2 cellular contexts compared by ENCODE assay signal in genomic region chr4:74433541-74434172, GRCh38.
TF ChIP-seq lines count a peak whose summit lies in the region.

No MANE protein-coding gene starts in this region.

TF ChIP-seq in HCT116, 20 proteins besides CTCF, POLR2A, EP300 and RAD21:
- TF ChIP-seq CEBPB (IDR thresholded peaks at IDR 0.05; ENCODE audit: low read depth) = no peak
- TF ChIP-seq ZFX (IDR thresholded peaks at IDR 0.05) = no peak
- no peak for TF ChIP-seq POLR2AphosphoS5 (IDR thresholded peaks at IDR 0.05; ENCODE audit: low read depth, low read length)
- no peak for TF ChIP-seq ELF1 (IDR thresholded peaks at IDR 0.05; ENCODE audit: borderline replicate concordance, low read depth)
- TF ChIP-seq EZH2phosphoT487 (IDR thresholded peaks at IDR 0.05; ENCODE audit: borderline replicate concordance) = no peak
- TF ChIP-seq ZNF274 (IDR thresholded peaks at IDR 0.05; ENCODE audit: low read depth, low read length) = no peak
- TF ChIP-seq SRF (IDR thresholded peaks at IDR 0.05; ENCODE audit: low read depth) = no peak
- no peak for TF ChIP-seq SP1 (IDR thresholded peaks at IDR 0.05; ENCODE audit: low read depth)
- no peak for TF ChIP-seq YY1 (IDR thresholded peaks at IDR 0.05; ENCODE audit: extremely low read depth, insufficient replicate concordance, low read depth, low read length)
- no peak for TF ChIP-seq FOSL1 (IDR thresholded peaks at IDR 0.05; ENCODE audit: low read depth)
- no peak for TF ChIP-seq ATF3 (IDR thresholded peaks at IDR 0.05)

TF ChIP-seq in GM12878, 131 proteins besides CTCF, POLR2A, EP300 and RAD21:
- TF ChIP-seq KAT2A (conservative IDR thresholded peaks at IDR 0.05; ENCODE audit: control insufficient read depth, low read depth, low read length) (no peak), CHD4 (IDR thresholded peaks at IDR 0.05) (no peak), FOS (IDR thresholded peaks at IDR 0.05; ENCODE audit: borderline replicate concordance, extremely low read depth, insufficient read length) (no peak)
